ENCODE assay signal across 23 cellular contexts in the genomic region with DNA sequence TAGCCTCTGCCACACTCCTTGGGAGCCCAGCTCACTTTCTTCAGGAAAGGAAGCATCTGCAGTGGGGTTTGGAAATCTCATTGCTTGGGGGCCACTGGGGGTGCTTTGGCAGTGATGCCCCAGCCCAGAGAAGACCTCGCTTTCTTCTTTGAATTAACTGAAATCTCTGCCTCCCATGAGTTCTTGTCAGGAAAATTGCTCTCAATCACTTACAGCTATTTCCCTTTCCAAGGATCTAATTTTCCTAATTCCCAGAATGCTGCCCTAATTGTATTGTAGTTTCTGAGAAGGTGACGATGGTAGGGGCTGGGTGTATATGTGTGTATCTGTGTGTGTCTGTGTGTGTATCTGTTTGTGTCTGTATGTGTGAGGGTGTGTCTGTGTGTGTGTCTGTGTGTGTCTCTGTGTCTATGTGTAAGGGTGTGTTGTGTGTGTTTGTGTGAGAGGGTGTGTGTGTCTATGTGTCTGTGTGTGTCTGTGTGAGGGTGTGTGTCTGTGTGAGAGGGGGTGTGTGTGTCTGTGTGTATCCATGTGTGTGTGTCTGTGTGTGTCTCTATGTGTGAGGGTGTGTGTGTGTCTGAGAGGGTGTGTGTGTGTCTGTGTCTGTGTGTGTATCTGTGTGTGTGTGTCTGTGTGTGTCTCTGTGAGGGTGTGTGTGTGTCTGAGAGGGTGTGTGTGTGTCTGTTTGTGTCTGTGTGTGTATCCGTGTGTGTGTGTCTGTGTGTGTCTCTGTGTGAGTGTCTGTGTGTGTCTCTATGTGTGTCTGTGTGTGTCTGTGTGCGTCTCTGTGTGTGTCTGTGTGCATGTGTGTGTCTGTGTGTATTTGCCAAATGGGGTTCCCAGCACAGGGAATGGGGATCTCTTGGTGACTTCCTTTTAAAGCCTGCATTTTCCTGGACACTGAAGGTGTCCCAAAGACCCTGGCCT.
"Had no signal": no experiment of that assay in that cellular context is flagged by ENCODE, and none has a peak within 500 bp of the region (broad histone marks: within the 10 kb centered on the region; RNA-seq: fewer than 3 reads in every experiment).

No MANE protein-coding gene starts in this region.

- H3K27ac ChIP-seq: skin epidermis had no signal

- DNase-seq: activated CD4-positive, alpha-beta T cell treated with anti-CD3 and anti-CD28 coated beads, Interleukin-2, amount 50 U/mL, for 4 hours; activated naive CD4-positive, alpha-beta T cell treated with Interleukin-2 at 50 U/mL for 16 hours; activated naive CD8-positive, alpha-beta T cell treated with anti-CD3 and anti-CD28 coated beads, Interleukin-2, amount 10 ng/mL, durations not matched to agents 7 days and 5 days; amygdala; caudate nucleus; erythroblast; hypothalamus; midbrain; occipital lobe; stimulated activated CD4-positive, alpha-beta T cell treated with anti-CD3 and anti-CD28 coated beads, Interleukin-15, amount 100 ng/mL, for 24 hours; stimulated activated CD4-positive, alpha-beta T cell treated with anti-CD3 and anti-CD28 coated beads, Interleukin-2, amount 100 ng/mL, for 48 hours had no signal

- H3K36me3 Mint-ChIP-seq: activated naive CD8-positive, alpha-beta T cell treated with anti-CD3 and anti-CD28 coated beads, Interleukin-2, amount 10 ng/mL, durations not matched to agents 7 days and 5 days; type B pancreatic cell had no signal

- H3K4me1 Mint-ChIP-seq: activated naive CD8-positive, alpha-beta T cell treated with anti-CD3 and anti-CD28 coated beads, Interleukin-2, amount 10 ng/mL, durations not matched to agents 7 days and 5 days; nephron had no signal

- H3K4me3 ChIP-seq: lung, skin epidermis had no signal

- FAIRE-seq: colon, endometrium, frontal cortex, TTC549 had no signal

- H3K4me3 Mint-ChIP-seq: activated naive CD8-positive, alpha-beta T cell treated with anti-CD3 and anti-CD28 coated beads, Interleukin-2, amount 10 ng/mL, durations not matched to agents 7 days and 5 days; activated T-helper 1 cell treated with anti-CD3 and anti-CD28 coated beads, Interleukin-12 subunit alpha, Interleukin-12 subunit beta, Interleukin-2, Interleukin-4 antibody, amounts not matched to agents 30 ng/mL and 10 ng/mL and 1 ng/mL, durations not matched to agents 14 hours and 24 hours and 36 hours; nephron; stimulated activated naive CD8-positive, alpha-beta T cell treated with anti-CD3 and anti-CD28 coated beads, Interleukin-15, Interleukin-2, amounts not matched to agents 100 ng/mL and 50 ng/mL, for 24 hours; T-helper 2 cell treated with Interferon-gamma antibody and Interleukin-4, amounts not matched to agents 5 μg/mL and 100 μg/mL, for 36 hours; type B pancreatic cell had no signal

- H3K27me3 Mint-ChIP-seq: activated naive CD8-positive, alpha-beta T cell treated with anti-CD3 and anti-CD28 coated beads, Interleukin-2, amount 10 ng/mL, durations not matched to agents 7 days and 5 days; progenitor cell of endocrine pancreas; stimulated activated naive CD8-positive, alpha-beta T cell treated with anti-CD3 and anti-CD28 coated beads, Interleukin-15, Interleukin-2, amounts not matched to agents 100 ng/mL and 50 ng/mL, for 24 hours; type B pancreatic cell had no signal

- H3K27ac Mint-ChIP-seq: activated naive CD8-positive, alpha-beta T cell treated with anti-CD3 and anti-CD28 coated beads, Interleukin-2, amount 10 ng/mL, durations not matched to agents 7 days and 5 days; activated T-helper 1 cell treated with anti-CD3 and anti-CD28 coated beads, Interleukin-12 subunit alpha, Interleukin-12 subunit beta, Interleukin-2, Interleukin-4 antibody, amounts not matched to agents 30 ng/mL and 10 ng/mL and 1 ng/mL, durations not matched to agents 14 hours and 24 hours and 36 hours; nephron; progenitor cell of endocrine pancreas; stimulated activated naive CD8-positive, alpha-beta T cell treated with anti-CD3 and anti-CD28 coated beads, Interleukin-15, Interleukin-2, amounts not matched to agents 100 ng/mL and 50 ng/mL, for 24 hours; T-helper 2 cell treated with Interferon-gamma antibody and Interleukin-4, amounts not matched to agents 5 μg/mL and 100 μg/mL, for 36 hours; type B pancreatic cell had no signal

- H3K9me3 Mint-ChIP-seq: activated naive CD8-positive, alpha-beta T cell treated with anti-CD3 and anti-CD28 coated beads, Interleukin-2, amount 10 ng/mL, durations not matched to agents 7 days and 5 days; activated T-helper 1 cell treated with anti-CD3 and anti-CD28 coated beads, Interleukin-12 subunit alpha, Interleukin-12 subunit beta, Interleukin-2, Interleukin-4 antibody, amounts not matched to agents 30 ng/mL and 10 ng/mL and 1 ng/mL, durations not matched to agents 14 hours and 24 hours and 36 hours; nephron; stimulated activated naive CD8-positive, alpha-beta T cell treated with anti-CD3 and anti-CD28 coated beads, Interleukin-15, Interleukin-2, amounts not matched to agents 100 ng/mL and 50 ng/mL, for 24 hours; T-helper 2 cell treated with Interferon-gamma antibody and Interleukin-4, amounts not matched to agents 5 μg/mL and 100 μg/mL, for 36 hours; type B pancreatic cell had no signal
